15 cellular contexts compared by ENCODE assay signal in the genomic region with DNA sequence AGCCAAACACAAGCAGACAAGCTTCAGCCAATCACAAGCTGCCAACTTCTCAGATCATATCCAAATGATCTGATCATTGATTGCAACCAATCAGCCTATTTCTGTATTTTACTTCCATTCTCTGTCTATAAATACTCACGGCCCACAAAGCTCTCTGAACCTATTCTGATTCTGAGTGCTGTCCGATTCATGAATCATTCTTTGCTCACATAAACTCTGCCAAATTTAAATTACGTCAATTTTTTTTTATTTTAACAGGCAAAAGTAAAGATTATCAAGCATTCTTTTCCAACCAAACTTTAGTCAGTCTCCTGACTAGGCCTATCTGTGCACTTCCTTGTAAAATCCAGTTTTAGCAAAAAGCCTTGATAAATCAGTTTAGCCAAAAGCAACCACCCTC.
"Had no signal": no experiment of that assay in that cellular context is flagged by ENCODE, and none has a peak within 500 bp of the region (broad histone marks: within the 10 kb centered on the region; RNA-seq: fewer than 3 reads in every experiment).

No MANE protein-coding gene starts in this region.

- H3K4me3 Mint-ChIP-seq: activated CD8-positive, alpha-beta T cell treated with anti-CD3 and anti-CD28 coated beads for 36 hours; activated naive CD8-positive, alpha-beta T cell had no signal

- H3K9me3 Mint-ChIP-seq: activated CD8-positive, alpha-beta T cell treated with anti-CD3 and anti-CD28 coated beads for 36 hours; activated T-helper 2 cell treated with anti-CD3 and anti-CD28 coated beads, Interferon-gamma antibody, Interleukin-2, Interleukin-4, amounts not matched to agents 10 μg/mL and 5 μg/mL and 100 μg/mL, durations not matched to agents 14 hours and 24 hours and 36 hours had no signal

- H3K27me3 Mint-ChIP-seq: activated CD8-positive, alpha-beta T cell treated with anti-CD3 and anti-CD28 coated beads for 36 hours; activated naive CD8-positive, alpha-beta T cell had no signal

- H3K27ac Mint-ChIP-seq: activated T-helper 2 cell treated with anti-CD3 and anti-CD28 coated beads, Interferon-gamma antibody, Interleukin-2, Interleukin-4, amounts not matched to agents 10 μg/mL and 5 μg/mL and 100 μg/mL, durations not matched to agents 14 hours and 24 hours and 36 hours had no signal

- H3K36me3 Mint-ChIP-seq: activated naive CD8-positive, alpha-beta T cell had no signal

- ATAC-seq: activated CD8-positive, alpha-beta T cell treated with anti-CD3 and anti-CD28 coated beads for 36 hours; gastrocnemius medialis; heart right ventricle had no signal

- DNase-seq: activated CD4-positive, CD25-positive, alpha-beta regulatory T cell; activated CD8-positive, alpha-beta memory T cell treated with anti-CD3 and anti-CD28 coated beads, Interleukin-2, amount 50 U/mL, for 4 hours; activated CD8-positive, alpha-beta T cell treated with anti-CD3 and anti-CD28 coated beads for 36 hours; amygdala; esophagus squamous epithelium; gastrocnemius medialis; heart right ventricle; kidney; left ventricle myocardium inferior; mesenchymal stem cell; retina; stomach; T-helper 2 cell had no signal
